11 cellular contexts compared by ENCODE assay signal in the genomic region with DNA sequence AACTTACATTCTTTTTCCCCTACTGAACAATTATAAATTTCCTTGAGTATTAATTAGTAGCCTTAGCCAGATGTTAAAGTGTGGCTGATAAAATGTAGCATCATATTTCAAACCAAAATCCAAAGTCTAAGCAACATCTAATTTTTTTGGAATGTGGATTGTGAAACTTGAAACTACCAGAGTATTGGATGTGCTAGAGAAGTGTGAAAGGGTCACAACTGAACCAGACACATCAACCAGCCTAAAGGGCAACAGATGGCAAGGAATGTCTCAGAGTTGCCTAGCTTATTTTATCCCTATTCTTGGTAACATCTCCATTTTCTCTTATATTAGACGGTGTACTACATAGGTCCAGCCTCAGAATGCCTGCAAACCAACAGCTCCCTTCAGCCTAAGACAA.
"Had no signal": no experiment of that assay in that cellular context is flagged by ENCODE, and none has a peak within 500 bp of the region (broad histone marks: within the 10 kb centered on the region; RNA-seq: fewer than 3 reads in every experiment).

No MANE protein-coding gene starts in this region.

- ATAC-seq: gastroesophageal sphincter, left lung had no signal

- DNase-seq: activated CD4-positive, alpha-beta T cell treated with anti-CD3 and anti-CD28 coated beads, Interleukin-2, amount 10 ng/mL, durations not matched to agents 7 days and 5 days; activated CD4-positive, CD25-positive, alpha-beta regulatory T cell; activated CD8-positive, alpha-beta memory T cell treated with anti-CD3 and anti-CD28 coated beads for 24 hours; activated effector memory CD4-positive, alpha-beta T cell treated with Interleukin-2 at 50 U/mL for 16 hours; amygdala; cerebellar nuclear complex; left lung; nephron progenitor cell; T-helper 2 cell; thyroid gland had no signal
